10 cellular contexts compared by ENCODE assay signal in the genomic region with DNA sequence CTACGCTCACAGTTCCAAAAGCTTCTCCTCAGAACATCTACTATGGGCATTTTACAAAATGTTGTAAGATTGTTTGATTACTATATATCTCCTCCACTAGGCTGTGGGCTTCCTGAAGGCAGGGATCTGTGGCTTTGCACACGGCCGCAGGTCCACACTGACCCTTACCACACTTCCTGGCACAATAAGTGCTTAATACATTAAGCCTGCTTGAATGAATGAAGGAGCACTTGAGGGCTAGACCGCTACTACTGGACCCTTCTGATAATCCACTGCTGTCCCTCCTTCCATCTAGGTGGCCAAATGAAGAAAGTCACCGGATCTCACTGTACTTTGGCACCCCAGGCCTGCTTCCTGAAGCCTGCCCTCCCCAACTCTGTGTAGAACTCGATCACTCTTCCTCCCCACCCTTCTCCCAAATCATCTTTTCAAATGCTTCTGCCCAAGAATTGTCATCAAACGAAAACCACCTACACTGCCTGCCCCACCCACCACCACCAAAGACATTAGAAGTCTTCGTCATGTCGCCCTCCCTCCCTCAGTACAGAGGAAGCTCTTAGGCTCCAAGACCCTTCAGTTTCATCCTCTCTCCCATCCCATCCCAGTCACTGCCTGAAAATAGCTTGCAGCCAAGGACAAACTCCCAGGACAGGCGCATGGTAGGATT. TPM values are rescaled to one million over a fixed set of nuclear protein-coding genes. Genes with fewer than 3 reads are reported as not detected.
DNase-seq lines count a peak whose midpoint lies in the region; ATAC-seq and TF ChIP-seq lines count a peak whose summit lies in the region.
"Had no signal": no experiment of that assay in that cellular context is flagged by ENCODE, and none has a peak within 500 bp of the region (broad histone marks: within the 10 kb centered on the region; RNA-seq: fewer than 3 reads in every experiment).

No MANE protein-coding gene starts in this region.

- H3K9ac ChIP-seq in GM23248: peak overlapping the region; percentile 59

- H3K9me3 ChIP-seq in GM23248 (ENCODE audit: low read depth): no peaks in the 10 kb centered on the region

- H3K9me2 ChIP-seq in GM23248 (ENCODE audit: insufficient read depth): no peaks in the 10 kb centered on the region

- H3K36me3 ChIP-seq in GM23248 (ENCODE audit: low read depth): peaks cover 6% of the 10 kb centered on the region; the same call in 1 of the 2 replicates

- peak overlapping the region; percentile 63 for H3K4me2 ChIP-seq in GM23248 (ENCODE audit: unreplicated experiment)

- 45 to 46% methylated on average over 10 of the region's 10 CpGs for WGBS in GM23248 (ENCODE audit: low coverage in 1 of 2, low lambda C conversion rate in 2 of 2, missing lambda C conversion rate in 2 of 2), 2 experiments

- peaks cover under 1% of the 10 kb centered on the region; the same call in 1 of the 2 replicates for H3F3A ChIP-seq in GM23248 (ENCODE audit: insufficient read depth)

- peak overlapping the region; percentile 85 for H2AFZ ChIP-seq in GM23248

- ATAC-seq in GM21360 (IDR thresholded peaks at IDR 0.05; ENCODE audit: unreplicated experiment): no peak
- ATAC-seq in HG03039 (IDR thresholded peaks at IDR 0.05; ENCODE audit: unreplicated experiment): no peak

- H3K4me1 ChIP-seq in GM23248 (ENCODE audit: insufficient read depth): peaks cover 8% of the 10 kb centered on the region; the same call in 1 of the 2 replicates

- in situ Hi-C loops in GM23248 (cut with MboI): no loop called here

- no peaks in the 10 kb centered on the region for H3K27me3 ChIP-seq in GM23248 (replicated peaks; ENCODE audit: insufficient read depth)

- no peak overlapping the region for H3K27ac ChIP-seq in GM23248

- no peaks in the 10 kb centered on the region; the same call in 1 of the 2 replicates for H4K20me1 ChIP-seq in GM23248 (ENCODE audit: insufficient read depth)

- peaks cover 40% of the 10 kb centered on the region for H3K79me2 ChIP-seq in GM23248 (ENCODE audit: insufficient read depth)

- DNase-seq in GM23248: no peak
- DNase-seq in activated CD4-positive, alpha-beta T cell treated with anti-CD3 and anti-CD28 coated beads for 48 hours: peak; percentile 41
- DNase-seq in fibroblast of pulmonary artery (ENCODE audit: low read depth): no peak
- DNase-seq in stimulated activated CD4-positive, alpha-beta T cell treated with anti-CD3 and anti-CD28 coated beads, Interleukin-4, amount 100 ng/mL, for 1 hour: peak; percentile 44
- DNase-seq in CD1c-positive myeloid dendritic cell (ENCODE audit: extremely low spot score): no peak
- no peak for DNase-seq in LoVo (ENCODE audit: low spot score)
- DNase-seq: NCI-H1417 treated with DMSO at 0.1 percent for 48 hours had no signal

- H3K4me3 ChIP-seq in GM23248 (peak overlapping the region; percentile 92), fibroblast of pulmonary artery (replicated peaks; ENCODE audit: low read depth, low read length) (peak overlapping the region; percentile 41)

- TF ChIP-seq CTCF in fibroblast of pulmonary artery (IDR thresholded peaks at IDR 0.05; ENCODE audit: low read length, missing control alignments): no peak

RNA-seq across cellular contexts. Expression of a gene that starts 0.6 kb away (rescaled TPM):
- total RNA-seq in GM23248 (2014; rRNA removed; shearing (Covaris generic)): 2.9 and 3.9 TPM in 2 replicates
- polyA plus RNA-seq in GM23248 (2016; fragmentation: Nextera tagmentation; extraction: Ambion mirVana): 1.5 TPM in 2 replicates

RNA-seq across cellular contexts. Expression of a gene that starts 9.4 kb away (rescaled TPM):
- not detected in 2 replicates for total RNA-seq in GM23248 (2014; rRNA removed; shearing (Covaris generic))
- polyA plus RNA-seq in GM23248 (2016; fragmentation: Nextera tagmentation; extraction: Ambion mirVana): not detected in 2 replicates
- total RNA-seq: liver had no signal
- polyA plus RNA-seq: liver had no signal

RNA-seq across cellular contexts. Expression of a gene that starts 43.0 kb away (rescaled TPM):
- total RNA-seq in GM23248 (2014; rRNA removed; shearing (Covaris generic)): not detected in 2 replicates
- not detected in 2 replicates for polyA plus RNA-seq in GM23248 (2016; fragmentation: Nextera tagmentation; extraction: Ambion mirVana)

RNA-seq across cellular contexts. Expression of a gene that starts 49.5 kb away (rescaled TPM):
- not detected in 2 replicates for total RNA-seq in GM23248 (2014; rRNA removed; shearing (Covaris generic))
- polyA plus RNA-seq in GM23248 (2016; fragmentation: Nextera tagmentation; extraction: Ambion mirVana): not detected in 2 replicates

Comparison
In these comparisons a context has a peak if more than half of its experiments do, and no peak if none do; other contexts are left out.
1. DNase-seq: peak in activated CD4-positive, alpha-beta T cell treated with anti-CD3 and anti-CD28 coated beads for 48 hours (single experiment) and stimulated activated CD4-positive, alpha-beta T cell treated with anti-CD3 and anti-CD28 coated beads, Interleukin-4, amount 100 ng/mL, for 1 hour (single experiment); none in GM23248 (single experiment), fibroblast of pulmonary artery (single experiment), CD1c-positive myeloid dendritic cell (single experiment) and LoVo (single experiment).